ENCODE assay signal across 8 cellular contexts in genomic region chr10:95208702-95209391, GRCh38. TPM values are rescaled to one million over a fixed set of nuclear protein-coding genes. Genes with fewer than 3 reads are reported as not detected.
DNase-seq lines count a peak whose midpoint lies in the region; ATAC-seq and TF ChIP-seq lines count a peak whose summit lies in the region.

No MANE protein-coding gene starts in this region.

- H3K4me3 ChIP-seq in AG04449 (ENCODE audit: low read depth, low read length) (no peak overlapping the region), SK-N-SH (ENCODE audit: low read depth in 2 of 2, low read length in 1 of 2) (no peak overlapping the region)

- H3F3A ChIP-seq in SK-N-SH (replicated peaks; ENCODE audit: insufficient read depth), result no peaks in the 10 kb centered on the region

- WGBS in SK-N-SH (ENCODE audit: low lambda C conversion rate), result 57% methylated on average over 8 of the region's 8 CpGs

- no peaks in the 10 kb centered on the region for H3K9me3 ChIP-seq in SK-N-SH

- no peaks in the 10 kb centered on the region for H3K9me2 ChIP-seq in SK-N-SH

- no peaks in the 10 kb centered on the region for H3K36me3 ChIP-seq in SK-N-SH (replicated peaks in 1 of 2; ENCODE audit: control insufficient read depth in 1 of 2, insufficient read depth in 2 of 2, low read length in 1 of 2)

- no peak for TF ChIP-seq EP300 in SK-N-SH (IDR thresholded peaks at IDR 0.05; ENCODE audit: borderline replicate concordance in 1 of 2, low read depth in 1 of 2, low read length in 1 of 2)

- no peak; the same call in 1 of the 2 replicates for TF ChIP-seq RAD21 in SK-N-SH (IDR thresholded peaks at IDR 0.05; ENCODE audit: low read length)

- H3K27me3 ChIP-seq in SK-N-SH (ENCODE audit: insufficient read depth), result no peaks in the 10 kb centered on the region

- no peak overlapping the region for H3K27ac ChIP-seq in SK-N-SH (ENCODE audit: low read depth in 2 of 2, low read length in 1 of 2)

- H4K20me1 ChIP-seq in SK-N-SH (ENCODE audit: insufficient read depth), result no peaks in the 10 kb centered on the region

- DNase-seq in AG04449 (ENCODE audit: low read depth, low spot score), result no peak
- peak; percentile 37 for DNase-seq in SK-N-SH
- peak; percentile 43 for DNase-seq in iPS-NIHi11 (ENCODE audit: low spot score)
- no peak for DNase-seq in NK-92 treated with Interleukin-12 subunit alpha and Interleukin-12 subunit beta, amount 100 ng/mL, for 24 hours (lab: John Stamatoyannopoulos, UW)
- no peak for DNase-seq in activated effector memory CD4-positive, alpha-beta T cell treated with anti-CD3 and anti-CD28 coated beads, Interleukin-2, amount 50 U/mL, for 16 hours

- ATAC-seq in HG02763 (IDR thresholded peaks at IDR 0.05; ENCODE audit: unreplicated experiment) (no peak), HG03378 (IDR thresholded peaks at IDR 0.05; ENCODE audit: unreplicated experiment) (no peak)

- peak; percentile 12 for TF ChIP-seq CTCF in AG04449 (IDR thresholded peaks at IDR 0.05; ENCODE audit: insufficient read depth, low read length, missing control alignments)
- TF ChIP-seq CTCF in GM12874 (IDR thresholded peaks at IDR 0.05; ENCODE audit: insufficient read depth, low read depth, low read length), result 0 out of 2 replicates have a peak, but pooled peaks have one; percentile 10
- TF ChIP-seq CTCF in SK-N-SH (IDR thresholded peaks at IDR 0.05), result peak; percentile 69

- no peak overlapping the region for H3K4me2 ChIP-seq in SK-N-SH

- CTCF ChIA-PET in AG04449 (lab: Yijun Ruan, JAX) (interaction anchor here (0.7 to 3.1 kb wide), 12 partner anchors 8 to 156 kb away, joined by 3 to 22 read pairs (median 4); partner anchors contain the start of gene ACSM6), SK-N-SH (lab: Yijun Ruan, JAX) (interaction anchor here (0.7 to 1.1 kb wide), 3 partner anchors 25 to 154 kb away, joined by 3 to 5 read pairs (median 3); no protein-coding TSS in a partner anchor)

- POLR2A ChIA-PET in AG04449 (lab: Yijun Ruan, JAX) (no interaction called here), SK-N-SH (lab: Yijun Ruan, JAX) (interaction anchor here (0.6 kb wide), 1 partner anchor 38 kb away, joined by 5 read pairs; no protein-coding TSS in a partner anchor)

- no peak overlapping the region for H3K9ac ChIP-seq in SK-N-SH

- no peaks in the 10 kb centered on the region; a peak in 1 of 4 replicates for H3K4me1 ChIP-seq in SK-N-SH (ENCODE audit: control insufficient read depth in 1 of 2, insufficient read depth in 2 of 2, low read depth in 1 of 2, low read length in 1 of 2)

- H3K79me2 ChIP-seq in SK-N-SH (ENCODE audit: insufficient read depth), result no peaks in the 10 kb centered on the region

- H2AFZ ChIP-seq in SK-N-SH (ENCODE audit: low read depth), result peak overlapping the region; percentile 51; the same call in 1 of the 2 replicates

TF ChIP-seq in SK-N-SH, 30 proteins besides CTCF, POLR2A, EP300 and RAD21:
- TF ChIP-seq RFX5 (IDR thresholded peaks at IDR 0.05; ENCODE audit: low read length), result no peak
- no peak for TF ChIP-seq ZBTB33 (IDR thresholded peaks at IDR 0.05; ENCODE audit: borderline replicate concordance, low read depth)
- TF ChIP-seq TCF12 (IDR thresholded peaks at IDR 0.05), result no peak

RNA-seq across cellular contexts. Expression of gene ACSM6, which starts 14.8 kb away (rescaled TPM):
- not detected in 2 replicates for polyA plus RNA-seq in SK-N-SH (2012; rRNA removed)
- not detected in 2 replicates for polyA plus RNA-seq in SK-N-SH (2012; cell fraction: cytosol; rRNA removed)
- polyA plus RNA-seq in SK-N-SH (2012; cell fraction: nucleus; rRNA removed), result not detected in 2 replicates

Comparison
In these comparisons a context has a peak if more than half of its experiments do, and no peak if none do; other contexts are left out.
1. DNase-seq: peak in SK-N-SH (single experiment) and iPS-NIHi11 (single experiment); none in AG04449 (single experiment), NK-92 treated with Interleukin-12 subunit alpha and Interleukin-12 subunit beta, amount 100 ng/mL, for 24 hours (single experiment) and activated effector memory CD4-positive, alpha-beta T cell treated with anti-CD3 and anti-CD28 coated beads, Interleukin-2, amount 50 U/mL, for 16 hours (single experiment).
2. CTCF ChIP-seq: peak in every context shown above with its lines; median percentile 69 in SK-N-SH; 12 in AG04449; 10 in GM12874.